In the genomic region with DNA sequence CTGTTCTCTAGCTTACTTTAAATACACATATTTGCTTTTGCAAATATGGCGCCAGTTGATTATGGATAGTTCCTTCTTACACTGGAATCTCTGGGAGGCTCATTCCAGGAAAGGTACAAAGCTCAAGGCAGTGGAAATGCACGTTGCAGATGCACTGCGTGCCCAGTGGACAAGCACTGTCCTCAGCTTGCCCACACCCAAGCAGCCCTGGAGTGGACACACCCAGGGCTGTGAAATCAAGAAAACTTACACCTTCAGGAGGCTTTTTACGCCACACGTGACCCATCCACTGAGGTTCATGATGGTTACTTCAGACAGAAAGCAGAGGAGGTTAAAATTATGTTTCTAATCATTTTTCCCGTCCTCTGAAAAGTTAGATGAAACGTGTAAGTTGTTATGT, we compare ENCODE assay signal across 14 cellular contexts.
"Had no signal": no experiment of that assay in that cellular context is flagged by ENCODE, and none has a peak within 500 bp of the region (broad histone marks: within the 10 kb centered on the region; RNA-seq: fewer than 3 reads in every experiment).

No MANE protein-coding gene starts in this region.

- H3K4me1 ChIP-seq: esophagus muscularis mucosa, gastroesophageal sphincter, upper lobe of right lung, vagina had no signal

- ATAC-seq: effector memory CD8-positive, alpha-beta T cell; gastroesophageal sphincter; naive thymus-derived CD8-positive, alpha-beta T cell; right cardiac atrium; upper lobe of right lung had no signal

- DNase-seq: effector memory CD8-positive, alpha-beta T cell; glutamatergic neuron; mammary epithelial cell; naive thymus-derived CD8-positive, alpha-beta T cell; right cardiac atrium; stimulated activated CD4-positive, alpha-beta T cell treated with anti-CD3 and anti-CD28 coated beads, Interleukin-2, amount 100 ng/mL, for 48 hours; stimulated activated naive CD4-positive, alpha-beta T cell treated with Interleukin-2 at 50 U/mL for 16 hours; upper lobe of right lung had no signal

- H3K9me3 ChIP-seq: esophagus muscularis mucosa, gastroesophageal sphincter, neutrophil, upper lobe of right lung, vagina had no signal

- H3K36me3 ChIP-seq: esophagus muscularis mucosa, gastroesophageal sphincter, upper lobe of right lung, vagina had no signal

- H3K4me3 ChIP-seq: esophagus muscularis mucosa, gastroesophageal sphincter, smooth muscle cell, upper lobe of right lung, vagina had no signal

- H3K27me3 ChIP-seq: esophagus muscularis mucosa, gastroesophageal sphincter, neutrophil, upper lobe of right lung, vagina had no signal

- H3K4me2 ChIP-seq: smooth muscle cell had no signal

- H3K27ac ChIP-seq: epithelial cell of prostate, esophagus muscularis mucosa, gastroesophageal sphincter, neutrophil, upper lobe of right lung, vagina had no signal
